Comparison of ENCODE assay signal across 11 cellular contexts in genomic region chr17:74012465-74012864, GRCh38.
DNase-seq lines count a peak whose midpoint lies in the region; ATAC-seq and TF ChIP-seq lines count a peak whose summit lies in the region.
"Had no signal": no experiment of that assay in that cellular context is flagged by ENCODE, and none has a peak within 500 bp of the region (broad histone marks: within the 10 kb centered on the region; RNA-seq: fewer than 3 reads in every experiment).

No MANE protein-coding gene starts in this region.

- no peaks in the 10 kb centered on the region for H3K9me3 Mint-ChIP-seq in activated CD4-positive, alpha-beta T cell treated with anti-CD3 and anti-CD28 coated beads for 36 hours (ENCODE audit: low read depth)
- H3K9me3 Mint-ChIP-seq in naive thymus-derived CD4-positive, alpha-beta T cell = peaks cover 0 to 8% (median 0%) of the 10 kb centered on the region in 11 donors

- peak; percentile 66 for DNase-seq in activated CD4-positive, alpha-beta T cell treated with anti-CD3 and anti-CD28 coated beads for 36 hours
- no peak for DNase-seq in activated CD4-positive, alpha-beta T cell treated with anti-CD3 and anti-CD28 coated beads for 1 hour
- DNase-seq in NCI-H2171 treated with DMSO at 0.1 percent for 48 hours (lab: John Stamatoyannopoulos, UW) (peak; percentile 89), OCI-M1 (lab: John Stamatoyannopoulos, UW) (no peak), testis (no peak)
- DNase-seq in activated CD4-positive, alpha-beta T cell treated with anti-CD3 and anti-CD28 coated beads, Interleukin-2, amount 50 U/mL, for 1 hour = peak; percentile 26
- DNase-seq in naive thymus-derived CD4-positive, alpha-beta T cell = peak in 7 of 9 donors; percentile 48 to 78 (median 74)
- DNase-seq: ACHN, left colon had no signal

- H3K36me3 ChIP-seq in naive thymus-derived CD4-positive, alpha-beta T cell (ENCODE audit: control insufficient read depth in 2 of 3, insufficient read depth in 3 of 3, low read length in 3 of 3) = no peaks in the 10 kb centered on the region
- no peaks in the 10 kb centered on the region for H3K36me3 ChIP-seq in testis (ENCODE audit: low read depth, missing control alignments)
- H3K36me3 ChIP-seq: breast epithelium had no signal

- peak; percentile 82 for ATAC-seq in activated CD4-positive, alpha-beta T cell treated with anti-CD3 and anti-CD28 coated beads for 36 hours
- ATAC-seq in naive thymus-derived CD4-positive, alpha-beta T cell = peak; percentile 89
- ATAC-seq in HG03196 (IDR thresholded peaks at IDR 0.05; ENCODE audit: unreplicated experiment) = no peak

- no peaks in the 10 kb centered on the region for H3K27me3 ChIP-seq in naive thymus-derived CD4-positive, alpha-beta T cell (ENCODE audit: control insufficient read depth in 2 of 2, insufficient read depth in 2 of 2, low read length in 2 of 2)
- no peaks in the 10 kb centered on the region for H3K27me3 ChIP-seq in testis

- H3K9me3 ChIP-seq in naive thymus-derived CD4-positive, alpha-beta T cell (ENCODE audit: control insufficient read depth in 2 of 3, low read length in 3 of 3) = no peaks in the 10 kb centered on the region
- H3K9me3 ChIP-seq in testis = no peaks in the 10 kb centered on the region
- H3K9me3 ChIP-seq: breast epithelium had no signal

- 41 to 44% methylated on average over 6 of the region's 6 CpGs for WGBS in testis, 2 donors

- peaks cover 0 to 8% of the 10 kb centered on the region in 2 donors for H3K4me1 ChIP-seq in naive thymus-derived CD4-positive, alpha-beta T cell (ENCODE audit: control insufficient read depth in 2 of 2, insufficient read depth in 2 of 2, low read length in 2 of 2)
- H3K4me1 ChIP-seq in testis = no peaks in the 10 kb centered on the region
- H3K4me1 ChIP-seq: breast epithelium had no signal

- H3K4me1 Mint-ChIP-seq in activated CD4-positive, alpha-beta T cell treated with anti-CD3 and anti-CD28 coated beads for 36 hours = peaks cover 23% of the 10 kb centered on the region
- peaks cover 10 to 38% (median 16%) of the 10 kb centered on the region in 7 donors for H3K4me1 Mint-ChIP-seq in naive thymus-derived CD4-positive, alpha-beta T cell

- peak overlapping the region; percentile 58 for H3K27ac Mint-ChIP-seq in activated CD4-positive, alpha-beta T cell treated with anti-CD3 and anti-CD28 coated beads for 36 hours
- peak overlapping the region; percentile 37 to 92 (median 75) for H3K27ac Mint-ChIP-seq in naive thymus-derived CD4-positive, alpha-beta T cell

- POLR2A ChIA-PET in activated CD4-positive, alpha-beta T cell treated with anti-CD3 and anti-CD28 coated beads for 36 hours (lab: Charles Lee) = interaction anchor here (0.9 kb wide), 1 partner anchor 191 kb away, joined by 3 read pairs; the partner anchor contains the start of gene RPL38
- POLR2A ChIA-PET in naive thymus-derived CD4-positive, alpha-beta T cell (lab: Charles Lee) = no interaction called here

- no peaks in the 10 kb centered on the region for H3K36me3 Mint-ChIP-seq in activated CD4-positive, alpha-beta T cell treated with anti-CD3 and anti-CD28 coated beads for 36 hours (ENCODE audit: low read depth)
- peaks cover 0 to 6% (median 0%) of the 10 kb centered on the region in 5 donors for H3K36me3 Mint-ChIP-seq in naive thymus-derived CD4-positive, alpha-beta T cell

- CTCF ChIA-PET in activated CD4-positive, alpha-beta T cell treated with anti-CD3 and anti-CD28 coated beads for 36 hours (lab: Charles Lee) = interaction anchor here (0.6 to 1.6 kb wide), 3 partner anchors 37 to 168 kb away, joined by 3 read pairs; no protein-coding TSS in a partner anchor
- CTCF ChIA-PET in naive thymus-derived CD4-positive, alpha-beta T cell (lab: Charles Lee) = interaction anchor here (0.6 to 1.5 kb wide), 2 partner anchors 519 to 583 kb away, joined by 3 to 4 read pairs; no protein-coding TSS in a partner anchor

- H3K27ac ChIP-seq in naive thymus-derived CD4-positive, alpha-beta T cell (ENCODE audit: low read depth, low read length) = no peak overlapping the region
- no peak overlapping the region for H3K27ac ChIP-seq in testis
- H3K27ac ChIP-seq: breast epithelium had no signal

- TF ChIP-seq POLR2A in testis (IDR thresholded peaks at IDR 0.05) = no peak

- H3K27me3 Mint-ChIP-seq in activated CD4-positive, alpha-beta T cell treated with anti-CD3 and anti-CD28 coated beads for 36 hours = peaks cover under 1% of the 10 kb centered on the region
- peaks cover 0 to 31% (median 7%) of the 10 kb centered on the region in 5 donors for H3K27me3 Mint-ChIP-seq in naive thymus-derived CD4-positive, alpha-beta T cell

- H3K4me3 Mint-ChIP-seq in activated CD4-positive, alpha-beta T cell treated with anti-CD3 and anti-CD28 coated beads for 36 hours = no peak overlapping the region
- H3K4me3 Mint-ChIP-seq in naive thymus-derived CD4-positive, alpha-beta T cell = peak overlapping the region in 9 of 10 donors; percentile 2 to 67 (median 36)

- TF ChIP-seq CTCF in testis (IDR thresholded peaks at IDR 0.05) = no peak

- no peak overlapping the region for H3K4me3 ChIP-seq in naive thymus-derived CD4-positive, alpha-beta T cell (ENCODE audit: low read length)
- no peak overlapping the region for H3K4me3 ChIP-seq in testis
- H3K4me3 ChIP-seq: breast epithelium had no signal

- intact Hi-C loops in activated CD4-positive, alpha-beta T cell treated with anti-CD3 and anti-CD28 coated beads for 36 hours (cut with DNase I, micrococcal nuclease) = no loop called here
- intact Hi-C loops in naive thymus-derived CD4-positive, alpha-beta T cell (cut with micrococcal nuclease) = no loop called here
- intact Hi-C loops in testis (cut with DNase I; ENCODE audit: low total_unique reads) = no loop called here

Comparison
In these comparisons a context has a peak if more than half of its experiments do, and no peak if none do; other contexts are left out.
1. DNase-seq: peak in activated CD4-positive, alpha-beta T cell treated with anti-CD3 and anti-CD28 coated beads for 36 hours (single experiment), NCI-H2171 treated with DMSO at 0.1 percent for 48 hours (single experiment), activated CD4-positive, alpha-beta T cell treated with anti-CD3 and anti-CD28 coated beads, Interleukin-2, amount 50 U/mL, for 1 hour (single experiment) and naive thymus-derived CD4-positive, alpha-beta T cell (7 of 9); none in activated CD4-positive, alpha-beta T cell treated with anti-CD3 and anti-CD28 coated beads for 1 hour (single experiment), OCI-M1 (single experiment) and testis (single experiment).